Comparison of ENCODE assay signal across 16 cellular contexts in the genomic region with DNA sequence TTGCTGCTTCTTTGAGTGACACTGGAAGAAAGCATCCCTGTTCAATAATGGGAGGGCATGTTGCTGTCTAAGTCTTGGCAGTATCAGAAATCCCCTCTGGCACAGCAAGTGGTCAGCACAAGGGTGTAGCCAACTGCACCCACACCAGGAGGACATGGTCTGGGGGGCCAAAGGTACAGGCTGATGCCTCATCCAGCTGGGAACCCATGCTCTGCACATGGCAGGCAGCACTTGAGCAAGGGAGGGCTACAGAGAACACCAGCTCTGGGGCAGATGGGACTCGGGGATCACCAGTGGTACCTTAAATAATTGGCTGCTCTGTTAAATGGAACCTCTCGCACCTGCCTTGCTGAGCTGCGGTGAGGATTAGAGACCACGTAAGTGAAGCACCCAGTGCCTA.
A peak's percentile ranks its signal among the peaks of the same experiment; 100 is the strongest.
DNase-seq lines count a peak whose midpoint lies in the region; ATAC-seq and TF ChIP-seq lines count a peak whose summit lies in the region.
"Had no signal": no experiment of that assay in that cellular context is flagged by ENCODE, and none has a peak within 500 bp of the region (broad histone marks: within the 10 kb centered on the region; RNA-seq: fewer than 3 reads in every experiment).

No MANE protein-coding gene starts in this region.

- no peak for TF ChIP-seq POLR2A in adrenal gland (IDR thresholded peaks at IDR 0.05)

- H3K4me3 ChIP-seq in coronary artery (no peak overlapping the region), adrenal gland (no peak overlapping the region), MG63 (no peak overlapping the region)
- H3K4me3 ChIP-seq: HAP-1 had no signal

- CTCF ChIA-PET in activated CD8-positive, alpha-beta memory T cell treated with anti-CD3 and anti-CD28 coated beads, Interleukin-2, amount 10 ng/mL, durations not matched to agents 7 days and 5 days (lab: Charles Lee) = interaction anchor here (1.1 to 1.5 kb wide), 5 partner anchors 13 to 358 kb away, joined by 3 read pairs; no protein-coding TSS in a partner anchor

- H3K4me1 ChIP-seq in adrenal gland (replicated peaks in 1 of 2) = no peaks in the 10 kb centered on the region
- H3K4me1 ChIP-seq: HAP-1 had no signal

- H3K27me3 ChIP-seq in adrenal gland (no peaks in the 10 kb centered on the region), MG63 (no peaks in the 10 kb centered on the region)

- 91 to 96% (median 94%) methylated on average over 4 of the region's 4 CpGs for WGBS in adrenal gland, 4 donors

- H3K9me3 Mint-ChIP-seq in activated CD8-positive, alpha-beta memory T cell treated with anti-CD3 and anti-CD28 coated beads, Interleukin-2, amount 10 ng/mL, durations not matched to agents 7 days and 5 days (ENCODE audit: low read depth) = no peaks in the 10 kb centered on the region
- H3K9me3 Mint-ChIP-seq in type B pancreatic cell = no peaks in the 10 kb centered on the region
- H3K9me3 Mint-ChIP-seq: HFFc6 had no signal

- no peak for TF ChIP-seq CTCF in coronary artery (IDR thresholded peaks at IDR 0.05)
- no peak for TF ChIP-seq CTCF in type B pancreatic cell (conservative IDR thresholded peaks at IDR 0.05)
- no peak for TF ChIP-seq CTCF in adrenal gland (IDR thresholded peaks at IDR 0.05)

- H3K27me3 Mint-ChIP-seq in activated CD8-positive, alpha-beta memory T cell treated with anti-CD3 and anti-CD28 coated beads, Interleukin-2, amount 10 ng/mL, durations not matched to agents 7 days and 5 days = no peaks in the 10 kb centered on the region
- peaks cover 3% of the 10 kb centered on the region for H3K27me3 Mint-ChIP-seq in type B pancreatic cell

- DNase-seq in activated CD8-positive, alpha-beta memory T cell treated with anti-CD3 and anti-CD28 coated beads, Interleukin-2, amount 10 ng/mL, durations not matched to agents 7 days and 5 days = peak; percentile 29
- no peak for DNase-seq in activated CD8-positive, alpha-beta memory T cell treated with anti-CD3 and anti-CD28 coated beads, Interleukin-2, amount 50 U/mL, for 4 hours
- DNase-seq in coronary artery (ENCODE audit: low spot score) = peak; percentile 21
- peak; percentile 56 for DNase-seq in type B pancreatic cell (ENCODE audit: extremely low spot score, unreplicated experiment)
- DNase-seq in adrenal gland = no peak
- no peak for DNase-seq in MG63
- DNase-seq: C1 segment of cervical spinal cord; Calu3; CD4-positive, alpha-beta memory T cell; COR-L47; DMS53; DMS79 treated with DMSO at 0.1 percent for 48 hours; GF-D8; GOT3; HFFc6 had no signal

- peaks cover 16% of the 10 kb centered on the region for H3K4me1 Mint-ChIP-seq in activated CD8-positive, alpha-beta memory T cell treated with anti-CD3 and anti-CD28 coated beads, Interleukin-2, amount 10 ng/mL, durations not matched to agents 7 days and 5 days
- peaks cover 4% of the 10 kb centered on the region for H3K4me1 Mint-ChIP-seq in type B pancreatic cell (ENCODE audit: unreplicated experiment)

- intact Hi-C loops in adrenal gland (cut with DNase I) = no loop called here

- H3K27ac Mint-ChIP-seq in activated CD8-positive, alpha-beta memory T cell treated with anti-CD3 and anti-CD28 coated beads, Interleukin-2, amount 10 ng/mL, durations not matched to agents 7 days and 5 days = no peak overlapping the region
- H3K27ac Mint-ChIP-seq in type B pancreatic cell = no peak overlapping the region
- H3K27ac Mint-ChIP-seq: CD4-positive, alpha-beta memory T cell; HFFc6 had no signal

- peaks cover 25% of the 10 kb centered on the region for H3K36me3 Mint-ChIP-seq in activated CD8-positive, alpha-beta memory T cell treated with anti-CD3 and anti-CD28 coated beads, Interleukin-2, amount 10 ng/mL, durations not matched to agents 7 days and 5 days
- H3K36me3 Mint-ChIP-seq in type B pancreatic cell = peaks cover 3% of the 10 kb centered on the region
- H3K36me3 Mint-ChIP-seq: CD4-positive, alpha-beta memory T cell had no signal

- no peaks in the 10 kb centered on the region for H3K36me3 ChIP-seq in adrenal gland (replicated peaks in 1 of 2)
- H3K36me3 ChIP-seq in MG63 = no peaks in the 10 kb centered on the region
- H3K36me3 ChIP-seq: HAP-1 had no signal

- H3K27ac ChIP-seq in coronary artery = no peak overlapping the region
- no peak overlapping the region for H3K27ac ChIP-seq in adrenal gland

- H3K9me3 ChIP-seq in adrenal gland (replicated peaks in 1 of 3) = no peaks in the 10 kb centered on the region
- H3K9me3 ChIP-seq in MG63 = no peaks in the 10 kb centered on the region
- H3K9me3 ChIP-seq: HAP-1 had no signal

- ATAC-seq in activated CD8-positive, alpha-beta memory T cell treated with anti-CD3 and anti-CD28 coated beads, Interleukin-2, amount 10 ng/mL, durations not matched to agents 7 days and 5 days = no peak

- H3K4me3 Mint-ChIP-seq in activated CD8-positive, alpha-beta memory T cell treated with anti-CD3 and anti-CD28 coated beads, Interleukin-2, amount 10 ng/mL, durations not matched to agents 7 days and 5 days = no peak overlapping the region
- H3K4me3 Mint-ChIP-seq in type B pancreatic cell = no peak overlapping the region
- H3K4me3 Mint-ChIP-seq: CD4-positive, alpha-beta memory T cell; HFFc6 had no signal

Comparison
In these comparisons a context has a peak if more than half of its experiments do, and no peak if none do; other contexts are left out.
1. DNase-seq: peak in activated CD8-positive, alpha-beta memory T cell treated with anti-CD3 and anti-CD28 coated beads, Interleukin-2, amount 10 ng/mL, durations not matched to agents 7 days and 5 days (single experiment), coronary artery (single experiment) and type B pancreatic cell (single experiment); none in activated CD8-positive, alpha-beta memory T cell treated with anti-CD3 and anti-CD28 coated beads, Interleukin-2, amount 50 U/mL, for 4 hours (single experiment), adrenal gland (0 of 7) and MG63 (single experiment).